Comparison of ENCODE assay signal across 15 cellular contexts in the genomic region with DNA sequence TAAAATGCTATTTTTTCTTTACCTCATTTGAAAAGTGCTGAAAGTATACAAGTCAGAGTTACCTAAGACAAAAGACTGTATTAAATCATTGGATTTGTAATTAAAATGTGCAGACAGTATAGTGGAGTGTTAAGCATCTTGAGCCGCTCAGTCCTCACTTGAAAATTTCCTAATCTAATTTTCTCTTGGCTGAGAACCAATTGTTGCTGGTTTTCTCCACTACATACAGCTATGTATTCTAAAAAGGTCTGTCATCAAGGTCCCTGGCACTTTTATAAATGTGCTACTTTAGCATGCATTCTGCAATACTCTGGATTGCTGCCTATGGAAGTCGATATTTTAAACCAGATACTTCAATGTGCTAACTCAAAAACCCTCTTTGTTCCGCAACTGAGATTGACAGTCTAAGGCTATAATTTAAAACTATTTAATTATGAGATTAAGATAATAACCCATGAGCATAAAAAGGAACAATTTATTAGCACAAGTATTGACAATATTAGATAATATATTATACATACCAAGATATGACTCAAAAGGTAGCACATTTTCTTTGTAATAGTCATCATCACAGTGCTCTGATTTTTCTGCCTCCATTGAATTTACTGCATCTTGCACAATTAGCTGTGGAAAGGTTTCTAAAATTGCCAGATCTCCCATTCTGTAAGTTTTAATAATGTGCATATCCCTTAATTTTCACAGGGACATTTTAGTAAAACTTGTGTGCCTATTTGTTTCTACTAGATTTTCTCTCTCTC.
DNase-seq lines count a peak whose midpoint lies in the region; FAIRE-seq and TF ChIP-seq lines count a peak whose summit lies in the region.
"Had no signal": no experiment of that assay in that cellular context is flagged by ENCODE, and none has a peak within 500 bp of the region (broad histone marks: within the 10 kb centered on the region; RNA-seq: fewer than 3 reads in every experiment).

No MANE protein-coding gene starts in this region.

- H3K27me3 ChIP-seq in MM.1S (replicated peaks; ENCODE audit: insufficient read depth, low read length): no peaks in the 10 kb centered on the region

- DNase-seq in ELR (ENCODE audit: low read depth): peak; percentile 51
- DNase-seq in NCI-H1105 treated with DMSO at 0.1 percent for 48 hours (lab: John Stamatoyannopoulos, UW): peak; percentile 41
- peak; percentile 14 for DNase-seq in SK-N-DZ (ENCODE audit: low spot score)
- DNase-seq in inferior parietal cortex (ENCODE audit: extremely low spot score): no peak
- DNase-seq in NCI-H1092 treated with DMSO at 0.1 percent for 48 hours (lab: John Stamatoyannopoulos, UW): no peak
- DNase-seq in MM.1S: no peak
- DNase-seq: DMS153, H9, NCI-H1694, NCI-H2107, PC-9, T-cell had no signal

- no peaks in the 10 kb centered on the region for H4K20me1 ChIP-seq in MM.1S (ENCODE audit: insufficient read depth, low read length)

- no peak overlapping the region for H3K4me3 ChIP-seq in MM.1S (ENCODE audit: low read length)
- H3K4me3 ChIP-seq: K562, PC-9 had no signal

- no peaks in the 10 kb centered on the region for H3K4me1 ChIP-seq in MM.1S (ENCODE audit: low read length)

- no peaks in the 10 kb centered on the region for H3K9me2 ChIP-seq in MM.1S (replicated peaks; ENCODE audit: insufficient read depth, low read length)

- no peak overlapping the region for H3K4me2 ChIP-seq in MM.1S (ENCODE audit: low read depth, low read length)
- H3K4me2 ChIP-seq: PC-9 had no signal

- H3K79me2 ChIP-seq in MM.1S (ENCODE audit: low read length): no peaks in the 10 kb centered on the region

- H3K9ac ChIP-seq in MM.1S (ENCODE audit: low read length): no peak overlapping the region

- H3F3A ChIP-seq in MM.1S (ENCODE audit: insufficient read depth, low read length): no peaks in the 10 kb centered on the region

- H3K27ac ChIP-seq in MM.1S (ENCODE audit: low read length): no peak overlapping the region
- H3K27ac ChIP-seq: C4-2B, PC-9 had no signal

- H3K9me3 ChIP-seq in MM.1S (replicated peaks; ENCODE audit: insufficient read depth, low read length): no peaks in the 10 kb centered on the region

- H3K36me3 ChIP-seq in MM.1S (replicated peaks; ENCODE audit: insufficient read depth, low read length): no peaks in the 10 kb centered on the region; the same call in 1 of the 2 replicates

- TF ChIP-seq CTCF in MM.1S (IDR thresholded peaks at IDR 0.05; ENCODE audit: low read length): no peak

- peak; percentile 8 for FAIRE-seq in endometrium (lab: Jason Lieb, UNC)
- FAIRE-seq: K562 had no signal

- no peak overlapping the region for H2AFZ ChIP-seq in MM.1S (ENCODE audit: low read length)
- H2AFZ ChIP-seq: PC-9 had no signal

Comparison
In these comparisons a context has a peak if more than half of its experiments do, and no peak if none do; other contexts are left out.
1. DNase-seq: peak in ELR (single experiment), NCI-H1105 treated with DMSO at 0.1 percent for 48 hours (single experiment) and SK-N-DZ (single experiment); none in inferior parietal cortex (single experiment), NCI-H1092 treated with DMSO at 0.1 percent for 48 hours (single experiment) and MM.1S (single experiment).